In genomic region chr1:160127865-160128523, GRCh38 we compare ENCODE assay signal across 13 cellular contexts. TPM values are rescaled to one million over a fixed set of nuclear protein-coding genes. Genes with fewer than 3 reads are reported as not detected.
DNase-seq lines count a peak whose midpoint lies in the region; ATAC-seq, FAIRE-seq and TF ChIP-seq lines count a peak whose summit lies in the region.
"Had no signal": no experiment of that assay in that cellular context is flagged by ENCODE, and none has a peak within 500 bp of the region (broad histone marks: within the 10 kb centered on the region; RNA-seq: fewer than 3 reads in every experiment).

No MANE protein-coding gene starts in this region.

- H3K27ac ChIP-seq in astrocyte (ENCODE audit: low read depth, low read length) (no peak overlapping the region), temporal lobe (ENCODE audit: low read depth, low read length) (peak overlapping the region; percentile 69)
- H3K27ac ChIP-seq: 22Rv1 had no signal

- no peaks in the 10 kb centered on the region for H4K20me1 ChIP-seq in astrocyte (ENCODE audit: insufficient read depth, low read length)

- CTCF ChIA-PET in activated CD4-positive, alpha-beta memory T cell treated with anti-CD3 and anti-CD28 coated beads for 36 hours (lab: Charles Lee): no interaction called here

- H3K4me1 Mint-ChIP-seq in astrocyte (ENCODE audit: low read depth, unreplicated experiment): peaks cover 47% of the 10 kb centered on the region
- no peaks in the 10 kb centered on the region for H3K4me1 Mint-ChIP-seq in activated CD4-positive, alpha-beta memory T cell treated with anti-CD3 and anti-CD28 coated beads for 36 hours (ENCODE audit: low read depth)

- no peak overlapping the region for H3K9ac ChIP-seq in astrocyte (ENCODE audit: low read length)

- no peaks in the 10 kb centered on the region for H3K79me2 ChIP-seq in astrocyte (ENCODE audit: insufficient read depth, low read length)

- H2AFZ ChIP-seq in astrocyte (ENCODE audit: low read depth, low read length): no peak overlapping the region

- H3K36me3 ChIP-seq in astrocyte (ENCODE audit: insufficient read depth, low read length): no peaks in the 10 kb centered on the region

- peaks cover 16% of the 10 kb centered on the region for H3K27me3 Mint-ChIP-seq in astrocyte (ENCODE audit: low read depth, unreplicated experiment)
- H3K27me3 Mint-ChIP-seq in activated CD4-positive, alpha-beta memory T cell treated with anti-CD3 and anti-CD28 coated beads for 36 hours: peaks cover 3% of the 10 kb centered on the region

- peak overlapping the region; percentile 44 for H3K4me2 ChIP-seq in astrocyte (ENCODE audit: low read length)

- peak overlapping the region; percentile 65 for H3K27ac Mint-ChIP-seq in astrocyte (ENCODE audit: unreplicated experiment)
- no peak overlapping the region for H3K27ac Mint-ChIP-seq in activated CD4-positive, alpha-beta memory T cell treated with anti-CD3 and anti-CD28 coated beads for 36 hours
- H3K27ac Mint-ChIP-seq: dendritic cell treated with granulocyte-macrophage colony-stimulating factor and Interleukin-4, amounts not matched to agents 40 ng/mL and 50 ng/mL, for 4 days had no signal

- ATAC-seq in left ventricle myocardium superior: peak; percentile 36

- POLR2A ChIA-PET in activated CD4-positive, alpha-beta memory T cell treated with anti-CD3 and anti-CD28 coated beads for 36 hours (lab: Charles Lee): no interaction called here

- peaks cover 6% of the 10 kb centered on the region for H3K36me3 Mint-ChIP-seq in astrocyte (ENCODE audit: low read depth, unreplicated experiment)
- H3K36me3 Mint-ChIP-seq in activated CD4-positive, alpha-beta memory T cell treated with anti-CD3 and anti-CD28 coated beads for 36 hours: no peaks in the 10 kb centered on the region

- H3K27me3 ChIP-seq in astrocyte (ENCODE audit: insufficient read depth, low read length): peaks cover 16% of the 10 kb centered on the region

- peaks cover 3% of the 10 kb centered on the region for H3K9me3 Mint-ChIP-seq in astrocyte (ENCODE audit: unreplicated experiment)
- H3K9me3 Mint-ChIP-seq in activated CD4-positive, alpha-beta memory T cell treated with anti-CD3 and anti-CD28 coated beads for 36 hours: no peaks in the 10 kb centered on the region
- H3K9me3 Mint-ChIP-seq: dendritic cell treated with granulocyte-macrophage colony-stimulating factor and Interleukin-4, amounts not matched to agents 40 ng/mL and 50 ng/mL, for 4 days had no signal

- H3K4me1 ChIP-seq in astrocyte (ENCODE audit: insufficient read depth, low read length): peaks cover 25% of the 10 kb centered on the region

- no peak for FAIRE-seq in astrocyte (lab: Jason Lieb, UNC)

- TF ChIP-seq CTCF in astrocyte (IDR thresholded peaks at IDR 0.05; ENCODE audit: insufficient read depth, low read depth, low read length): no peak

- H3K4me3 Mint-ChIP-seq in astrocyte (ENCODE audit: unreplicated experiment): no peak overlapping the region
- no peak overlapping the region for H3K4me3 Mint-ChIP-seq in activated CD4-positive, alpha-beta memory T cell treated with anti-CD3 and anti-CD28 coated beads for 36 hours
- H3K4me3 Mint-ChIP-seq: dendritic cell treated with granulocyte-macrophage colony-stimulating factor and Interleukin-4, amounts not matched to agents 40 ng/mL and 50 ng/mL, for 4 days had no signal

- no peaks in the 10 kb centered on the region for H3K9me3 ChIP-seq in astrocyte (ENCODE audit: insufficient read depth, low read depth, low read length)

- DNase-seq in DMS53 (lab: John Stamatoyannopoulos, UW) (peak; percentile 24), DMS53 treated with DMSO at 0.1 percent for 48 hours (lab: John Stamatoyannopoulos, UW; ENCODE audit: unreplicated experiment) (no peak), astrocyte (ENCODE audit: low read depth) (peak; percentile 57), left ventricle myocardium superior (no peak), NCI-H82 (lab: John Stamatoyannopoulos, UW) (no peak), GM19240 (ENCODE audit: insufficient read length, low spot score) (no peak)
- no peak for DNase-seq in activated CD4-positive, alpha-beta memory T cell treated with anti-CD3 and anti-CD28 coated beads for 36 hours
- DNase-seq: kidney glomerular epithelial cell, NCI-H526 had no signal

- intact Hi-C loops in left ventricle myocardium superior (cut with micrococcal nuclease): no loop called here
- intact Hi-C loops in activated CD4-positive, alpha-beta memory T cell treated with anti-CD3 and anti-CD28 coated beads for 36 hours (cut with micrococcal nuclease): no loop called here

- no peak overlapping the region for H3K4me3 ChIP-seq in astrocyte (ENCODE audit: insufficient read depth, low read depth, low read length)

RNA-seq across cellular contexts. Expression of gene ATP1A2, which starts 12.4 kb away (rescaled TPM):
- total RNA-seq in astrocyte (2.5 and 3.5 TPM in 2 replicates), left ventricle myocardium superior (243 TPM), temporal lobe (93.2 TPM)
- total RNA-seq in activated CD4-positive, alpha-beta memory T cell treated with anti-CD3 and anti-CD28 coated beads for 36 hours: not detected
- total RNA-seq: T-helper 2 cell treated with Interferon-gamma antibody and Interleukin-4, amounts not matched to agents 100 ng/mL and 5 ng/mL, for 36 hours had no signal

RNA-seq across cellular contexts. Expression of gene ATP1A4, which starts 23.4 kb away (rescaled TPM):
- total RNA-seq in astrocyte (not detected in 2 replicates), left ventricle myocardium superior (not detected), temporal lobe (under 0.01 TPM)
- not detected for total RNA-seq in activated CD4-positive, alpha-beta memory T cell treated with anti-CD3 and anti-CD28 coated beads for 36 hours
- total RNA-seq: T-helper 2 cell treated with Interferon-gamma antibody and Interleukin-4, amounts not matched to agents 100 ng/mL and 5 ng/mL, for 36 hours had no signal

RNA-seq across cellular contexts. Expression of gene IGSF8, which starts 29.6 kb away (rescaled TPM):
- total RNA-seq in astrocyte (42.8 and 45.8 TPM in 2 replicates), left ventricle myocardium superior (19.2 TPM), temporal lobe (43.5 TPM)
- 10 to 100 TPM; 31.2 to 34.5 TPM for total RNA-seq in activated CD4-positive, alpha-beta memory T cell treated with anti-CD3 and anti-CD28 coated beads for 36 hours

RNA-seq across cellular contexts. Expression of gene KCNJ9, which starts 46.7 kb away (rescaled TPM):
- total RNA-seq in astrocyte: not detected in 2 replicates
- not detected for total RNA-seq in left ventricle myocardium superior
- total RNA-seq in temporal lobe: 10.6 TPM
- total RNA-seq in activated CD4-positive, alpha-beta memory T cell treated with anti-CD3 and anti-CD28 coated beads for 36 hours: not detected
- total RNA-seq: T-helper 2 cell treated with Interferon-gamma antibody and Interleukin-4, amounts not matched to agents 100 ng/mL and 5 ng/mL, for 36 hours had no signal

RNA-seq across cellular contexts. Expression of gene KCNJ10, which starts 58.0 kb away (rescaled TPM):
- total RNA-seq in astrocyte: 0.27 and 0.29 TPM in 2 replicates
- total RNA-seq in left ventricle myocardium superior: not detected
- 5.9 TPM for total RNA-seq in temporal lobe
- total RNA-seq in activated CD4-positive, alpha-beta memory T cell treated with anti-CD3 and anti-CD28 coated beads for 36 hours: not detected
- total RNA-seq: T-helper 2 cell treated with Interferon-gamma antibody and Interleukin-4, amounts not matched to agents 100 ng/mL and 5 ng/mL, for 36 hours had no signal

Comparison
In these comparisons a context has a peak if more than half of its experiments do, and no peak if none do; other contexts are left out.
1. DNase-seq: peak in DMS53 (single experiment) and astrocyte (single experiment); none in DMS53 treated with DMSO at 0.1 percent for 48 hours (single experiment), left ventricle myocardium superior (single experiment), NCI-H82 (single experiment), activated CD4-positive, alpha-beta memory T cell treated with anti-CD3 and anti-CD28 coated beads for 36 hours (single experiment) and GM19240 (single experiment).
2. RNA of gene ATP1A2, which starts 12.4 kb away (total RNA-seq): 243 TPM in left ventricle myocardium superior (single experiment) and 93.2 TPM in temporal lobe (single experiment); 2.5 to 3.5 TPM in astrocyte and not detected in activated CD4-positive, alpha-beta memory T cell treated with anti-CD3 and anti-CD28 coated beads for 36 hours; every median in the first group is over 10 times any median in the second.